In the genomic region with DNA sequence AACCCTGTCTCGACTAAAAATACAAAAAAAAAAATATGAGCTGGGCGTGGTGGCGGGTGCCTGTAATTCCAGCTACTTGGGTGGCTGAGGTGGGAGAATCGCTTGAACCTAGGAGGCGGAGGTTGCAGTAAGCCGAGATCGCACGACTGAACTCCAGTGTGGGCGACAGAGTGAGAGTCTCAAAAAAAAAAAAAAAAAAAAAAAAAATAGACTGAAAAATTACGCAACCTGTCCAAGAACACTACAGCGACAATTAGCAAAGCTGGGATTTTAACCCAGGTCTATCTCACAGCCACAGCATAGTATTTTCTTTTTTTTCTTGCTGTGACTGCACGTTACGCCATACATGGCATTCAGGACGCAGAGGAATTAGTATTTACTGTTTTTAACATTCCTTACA, we compare ENCODE assay signal across 8 cellular contexts. TPM values are rescaled to one million over a fixed set of nuclear protein-coding genes. Genes with fewer than 3 reads are reported as not detected.
DNase-seq lines count a peak whose midpoint lies in the region; ATAC-seq and TF ChIP-seq lines count a peak whose summit lies in the region.

No MANE protein-coding gene starts in this region.

- H3K9me3 ChIP-seq in BE2C (no peaks in the 10 kb centered on the region; the same call in 1 of the 2 replicates), Loucy (ENCODE audit: insufficient read depth, low read depth, low read length) (peaks cover 5% of the 10 kb centered on the region; the same call in 1 of the 2 replicates)

- no peaks in the 10 kb centered on the region for H3K27me3 ChIP-seq in BE2C
- no peaks in the 10 kb centered on the region for H3K27me3 ChIP-seq in Loucy (ENCODE audit: insufficient read depth, low read length, poor library complexity, severe bottlenecking)

- peaks cover 32% of the 10 kb centered on the region for H3K4me1 Mint-ChIP-seq in chondrocyte (ENCODE audit: low read depth)
- peaks cover 11 to 24% of the 10 kb centered on the region in 2 donors for H3K4me1 Mint-ChIP-seq in natural killer cell treated with Interleukin-12 subunit alpha and Interleukin-12 subunit beta and Interleukin-15 and Interleukin-18, amount 100 ng/mL, for 72 hours (ENCODE audit: low read depth in 2 of 2)

- H3K9me2 ChIP-seq in Loucy (replicated peaks; ENCODE audit: low read depth, low read length) = no peaks in the 10 kb centered on the region

- H2AFZ ChIP-seq in Loucy (ENCODE audit: low read length) = no peak overlapping the region

- H3K4me3 Mint-ChIP-seq in chondrocyte (ENCODE audit: unreplicated experiment) = peak overlapping the region; percentile 90
- H3K4me3 Mint-ChIP-seq in natural killer cell treated with Interleukin-12 subunit alpha and Interleukin-12 subunit beta and Interleukin-15 and Interleukin-18, amount 100 ng/mL, for 72 hours = peak overlapping the region; percentile 93

- H4K20me1 ChIP-seq in Loucy (ENCODE audit: insufficient read depth, low read length, poor library complexity, severe bottlenecking) = peaks cover 6% of the 10 kb centered on the region

- H3K9me3 Mint-ChIP-seq in chondrocyte (ENCODE audit: low read depth) = peaks cover 9% of the 10 kb centered on the region
- peaks cover 4% of the 10 kb centered on the region for H3K9me3 Mint-ChIP-seq in natural killer cell treated with Interleukin-12 subunit alpha and Interleukin-12 subunit beta and Interleukin-15 and Interleukin-18, amount 100 ng/mL, for 72 hours

- H3K27ac Mint-ChIP-seq in chondrocyte (ENCODE audit: unreplicated experiment) = no peak overlapping the region
- peak overlapping the region; percentile 95 to 98 for H3K27ac Mint-ChIP-seq in natural killer cell treated with Interleukin-12 subunit alpha and Interleukin-12 subunit beta and Interleukin-15 and Interleukin-18, amount 100 ng/mL, for 72 hours

- H3K79me2 ChIP-seq in Loucy (ENCODE audit: insufficient read depth, low read length) = peaks cover 42% of the 10 kb centered on the region

- no peaks in the 10 kb centered on the region for H3K27me3 Mint-ChIP-seq in chondrocyte (ENCODE audit: low read depth)
- H3K27me3 Mint-ChIP-seq in natural killer cell treated with Interleukin-12 subunit alpha and Interleukin-12 subunit beta and Interleukin-15 and Interleukin-18, amount 100 ng/mL, for 72 hours = no peaks in the 10 kb centered on the region

- no peak for TF ChIP-seq CTCF in BE2C (IDR thresholded peaks at IDR 0.05; ENCODE audit: low read depth, low read length)
- TF ChIP-seq CTCF in Loucy (conservative IDR thresholded peaks at IDR 0.05; ENCODE audit: low read length) = no peak
- TF ChIP-seq CTCF in chondrocyte (IDR thresholded peaks at IDR 0.05) = no peak

- H3K4me1 ChIP-seq in BE2C (no peaks in the 10 kb centered on the region), Loucy (ENCODE audit: insufficient read depth, low read length, poor library complexity, severe bottlenecking) (peaks cover 13% of the 10 kb centered on the region)

- DNase-seq in BE2C (no peak), chondrocyte (ENCODE audit: low spot score) (no peak), NCI-H2081 (lab: John Stamatoyannopoulos, UW) (no peak), amniotic stem cell (lab: John Stamatoyannopoulos, UW) (no peak)
- no peak for DNase-seq in natural killer cell treated with Interleukin-12 subunit alpha and Interleukin-12 subunit beta and Interleukin-15 and Interleukin-18, amount 100 ng/mL, for 72 hours (ENCODE audit: low spot score)

- peaks cover 8% of the 10 kb centered on the region for H3K36me3 Mint-ChIP-seq in chondrocyte (ENCODE audit: low read depth)
- peaks cover 13% of the 10 kb centered on the region for H3K36me3 Mint-ChIP-seq in natural killer cell treated with Interleukin-12 subunit alpha and Interleukin-12 subunit beta and Interleukin-15 and Interleukin-18, amount 100 ng/mL, for 72 hours

- no peak for ATAC-seq in natural killer cell treated with Interleukin-12 subunit alpha and Interleukin-12 subunit beta and Interleukin-15 and Interleukin-18, amount 100 ng/mL, for 72 hours
- ATAC-seq in GM19324 (IDR thresholded peaks at IDR 0.05; ENCODE audit: low FRiP score, unreplicated experiment) (no peak), HG03565 (IDR thresholded peaks at IDR 0.05; ENCODE audit: unreplicated experiment) (no peak)

- H3K36me3 ChIP-seq in BE2C = no peaks in the 10 kb centered on the region
- no peaks in the 10 kb centered on the region for H3K36me3 ChIP-seq in Loucy (ENCODE audit: insufficient read depth, low read length)

- H3K9ac ChIP-seq in Loucy (ENCODE audit: low read depth, low read length, poor library complexity, severe bottlenecking) = peak overlapping the region; percentile 83

- no peaks in the 10 kb centered on the region for H3F3A ChIP-seq in Loucy (ENCODE audit: low read depth)

- peak overlapping the region; percentile 75 for H3K4me2 ChIP-seq in Loucy (ENCODE audit: low read depth, low read length, poor library complexity, severe bottlenecking)

- H3K4me3 ChIP-seq in BE2C (ENCODE audit: low read depth, low read length) = peak overlapping the region; percentile 90
- peak overlapping the region; percentile 76 for H3K4me3 ChIP-seq in Loucy (ENCODE audit: low read length, poor library complexity, severe bottlenecking)

RNA-seq across cellular contexts. Expression of gene RABGEF1, which starts 1.1 kb away (rescaled TPM):
- 19.5 TPM for polyA plus RNA-seq in BE2C (2012; ENCODE audit: insufficient read depth, insufficient read length, low read depth)
- 26.8 to 29.5 TPM (median 27.9 TPM) in 3 replicates for total RNA-seq in chondrocyte
- 10 to 100 TPM; 33.2 to 44.8 TPM for total RNA-seq in natural killer cell treated with Interleukin-12 subunit alpha and Interleukin-12 subunit beta and Interleukin-15 and Interleukin-18, amount 100 ng/mL, for 72 hours
